Comparison of ENCODE assay signal across 1 cellular context in genomic region chr15:78709263-78709882, GRCh38.
A peak's percentile ranks its signal among the peaks of the same experiment; 100 is the strongest.
TF ChIP-seq lines count a peak whose summit lies in the region.

No MANE protein-coding gene starts in this region.

TF ChIP-seq in K562, 482 proteins besides CTCF, POLR2A, EP300 and RAD21 (continued from another document and continues in another):
- TF ChIP-seq MGA (IDR thresholded peaks at IDR 0.05) (no peak), POLR2AphosphoS5 (IDR thresholded peaks at IDR 0.05; ENCODE audit: control insufficient read depth, insufficient read depth, low read depth, low read length) (no peak), SRSF9 (IDR thresholded peaks at IDR 0.05; ENCODE audit: borderline replicate concordance, low read depth, low read length) (no peak), ZNF277 (CRISPR knock-in tag; IDR thresholded peaks at IDR 0.05; ENCODE audit: borderline replicate concordance) (no peak), ZC3H8 (IDR thresholded peaks at IDR 0.05) (no peak), NFYB (IDR thresholded peaks at IDR 0.05; ENCODE audit: extremely low read depth, insufficient read length) (no peak), MAZ (CRISPR knock-in tag; conservative IDR thresholded peaks at IDR 0.05 in 1 of 2, IDR thresholded peaks at IDR 0.05 in 1 of 2) (peak in 1 of 2 experiments; percentile 44; a peak in 1 of 4 replicates), RERE (CRISPR knock-in tag; IDR thresholded peaks at IDR 0.05; ENCODE audit: borderline replicate concordance) (no peak), FIP1L1 (IDR thresholded peaks at IDR 0.05; ENCODE audit: low read depth, low read length, poor library complexity, severe bottlenecking) (no peak), HDAC2 (IDR thresholded peaks at IDR 0.05) (no peak), EHMT2 (IDR thresholded peaks at IDR 0.05) (no peak), ZNF592 (IDR thresholded peaks at IDR 0.05) (no peak), VEZF1 (CRISPR knock-in tag; IDR thresholded peaks at IDR 0.05) (peak; percentile 47), C11orf30 (IDR thresholded peaks at IDR 0.05; ENCODE audit: low read depth) (no peak), PRMT5 (CRISPR knock-in tag; IDR thresholded peaks at IDR 0.05) (no peak), SPI1 (IDR thresholded peaks at IDR 0.05; ENCODE audit: borderline replicate concordance, low read depth, low read length) (0 out of 2 replicates have a peak, but pooled peaks have one; percentile 20), NR2F6 (CRISPR knock-in tag; IDR thresholded peaks at IDR 0.05) (no peak), CC2D1A (IDR thresholded peaks at IDR 0.05) (0 out of 2 replicates have a peak, but pooled peaks have one; percentile 48), TFAP4 (CRISPR knock-in tag; IDR thresholded peaks at IDR 0.05; ENCODE audit: borderline replicate concordance) (peak; percentile 11; the same call in 1 of the 2 replicates), SRF (CRISPR knock-in tag; IDR thresholded peaks at IDR 0.05) (no peak), PCBP1 (IDR thresholded peaks at IDR 0.05; ENCODE audit: low read depth, low read length, poor library complexity, severe bottlenecking) (no peak)
